In the genomic region with DNA sequence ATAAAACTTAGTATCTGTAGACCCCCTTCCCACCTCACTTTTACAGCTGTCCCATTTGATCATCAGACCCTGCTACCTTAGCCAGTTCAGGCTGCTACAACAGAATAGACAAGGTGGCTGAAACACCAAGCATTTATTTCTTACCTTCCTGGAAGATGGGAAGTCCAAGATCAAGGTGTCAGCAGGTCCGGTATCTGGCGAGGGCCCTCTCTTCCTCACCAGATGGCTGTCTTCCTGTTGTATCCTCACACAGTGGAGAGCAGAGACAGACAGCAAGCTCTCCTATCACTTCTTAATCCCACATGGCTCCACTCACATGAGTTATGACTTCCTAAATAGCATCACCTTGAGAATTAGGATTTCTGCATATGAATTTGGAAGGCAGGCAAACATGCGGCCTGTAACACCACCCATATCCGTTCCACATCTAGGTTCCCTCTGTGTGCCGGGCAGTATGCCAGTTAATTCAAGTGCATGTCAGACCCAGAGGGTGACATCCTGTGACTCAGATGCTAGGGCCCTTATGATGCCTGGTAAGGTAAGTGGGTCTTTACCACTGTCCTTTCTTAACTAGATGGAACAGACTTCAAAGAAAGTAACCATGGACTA, we compare ENCODE assay signal across 8 cellular contexts. TPM values are rescaled to one million over a fixed set of nuclear protein-coding genes. Genes with fewer than 3 reads are reported as not detected.
DNase-seq lines count a peak whose midpoint lies in the region; ATAC-seq and TF ChIP-seq lines count a peak whose summit lies in the region.

No MANE protein-coding gene starts in this region.

- H3K4me1 Mint-ChIP-seq in activated T-cell treated with anti-CD3 and anti-CD28 coated beads, Interleukin-2, amount 50 U/mL, for 72 hours (ENCODE audit: low read depth) = peaks cover 15% of the 10 kb centered on the region

- H2AFZ ChIP-seq in trophoblast cell (ENCODE audit: insufficient read depth, low read length, poor library complexity) = no peak overlapping the region

- peak; percentile 98 to 99 for ATAC-seq in activated T-cell treated with anti-CD3 and anti-CD28 coated beads, Interleukin-2, amount 50 U/mL, for 72 hours (replicated peaks in 1 of 2)
- no peak for ATAC-seq in GM18502 (IDR thresholded peaks at IDR 0.05; ENCODE audit: poor library complexity, unreplicated experiment)

- H2AK5ac ChIP-seq in trophoblast cell (ENCODE audit: low read length) = no peak overlapping the region

- no peaks in the 10 kb centered on the region for H3K36me3 Mint-ChIP-seq in activated T-cell treated with anti-CD3 and anti-CD28 coated beads, Interleukin-2, amount 50 U/mL, for 72 hours (ENCODE audit: insufficient read depth in 2 of 2)

- no peak overlapping the region for H2BK5ac ChIP-seq in trophoblast cell (ENCODE audit: low read depth, low read length, poor library complexity)

- no peak overlapping the region for H3K4me2 ChIP-seq in trophoblast cell (ENCODE audit: low read length)

- no peaks in the 10 kb centered on the region for H3K79me1 ChIP-seq in trophoblast cell (ENCODE audit: low read length)

- no peak overlapping the region for H4K91ac ChIP-seq in trophoblast cell (ENCODE audit: low read depth, low read length)

- 65 to 67% methylated on average over 5 of the region's 5 CpGs for whole genome bisulfite sequencing in thyroid gland, 2 donors
- WGBS in trophoblast cell (ENCODE audit: extremely low coverage, insufficient coverage, insufficient read length) = no CpG with 5 or more reads among the region's 5 CpGs

- TF ChIP-seq POLR2A in thyroid gland (IDR thresholded peaks at IDR 0.05) = no peak

- H3K27ac ChIP-seq in right atrium auricular region = peak overlapping the region; percentile 43 to 56
- peak overlapping the region in 2 of 3 donors; percentile 33 to 65 for H3K27ac ChIP-seq in thyroid gland
- no peak overlapping the region for H3K27ac ChIP-seq in trophoblast cell (ENCODE audit: low read depth, low read length)

- H3K4me3 ChIP-seq in right atrium auricular region (no peak overlapping the region), thyroid gland (replicated peaks in 1 of 3) (no peak overlapping the region), trophoblast cell (ENCODE audit: low read depth, low read length) (no peak overlapping the region)

- H2BK120ac ChIP-seq in trophoblast cell (ENCODE audit: insufficient read depth, low read length, poor library complexity) = no peak overlapping the region

- TF ChIP-seq CTCF in right atrium auricular region (IDR thresholded peaks at IDR 0.05) = no peak
- TF ChIP-seq CTCF in thyroid gland (IDR thresholded peaks at IDR 0.05) = no peak

- H4K8ac ChIP-seq in trophoblast cell (ENCODE audit: low read depth, low read length) = no peak overlapping the region

- H3K27ac Mint-ChIP-seq in activated T-cell treated with anti-CD3 and anti-CD28 coated beads, Interleukin-2, amount 50 U/mL, for 72 hours = no peak overlapping the region

- H3K9me3 Mint-ChIP-seq in activated T-cell treated with anti-CD3 and anti-CD28 coated beads, Interleukin-2, amount 50 U/mL, for 72 hours = no peaks in the 10 kb centered on the region

- intact Hi-C loops in thyroid gland (cut with DNase I) = no loop called here

- H3K23ac ChIP-seq in trophoblast cell (ENCODE audit: low read length) = no peak overlapping the region

- H2BK12ac ChIP-seq in trophoblast cell (ENCODE audit: low read length) = no peak overlapping the region

- H3K4me3 Mint-ChIP-seq in activated T-cell treated with anti-CD3 and anti-CD28 coated beads, Interleukin-2, amount 50 U/mL, for 72 hours = peak overlapping the region in 1 of 2 donors; percentile 24

- H3K79me2 ChIP-seq in trophoblast cell (ENCODE audit: control insufficient read depth, insufficient read depth, low read length, poor library complexity) = no peaks in the 10 kb centered on the region

- no peak overlapping the region for H3K18ac ChIP-seq in trophoblast cell (ENCODE audit: low read length)

- H3K9me3 ChIP-seq in right atrium auricular region = no peaks in the 10 kb centered on the region
- no peaks in the 10 kb centered on the region for H3K9me3 ChIP-seq in thyroid gland
- H3K9me3 ChIP-seq in trophoblast cell (ENCODE audit: insufficient read depth, low read depth, low read length) = peaks cover 2% of the 10 kb centered on the region

- no peak overlapping the region for H3K4ac ChIP-seq in trophoblast cell (ENCODE audit: low read depth, low read length)

- H3K36me3 ChIP-seq in right atrium auricular region (no peaks in the 10 kb centered on the region), thyroid gland (no peaks in the 10 kb centered on the region), trophoblast cell (ENCODE audit: control insufficient read depth in 1 of 2, insufficient read depth in 2 of 2, low read length in 2 of 2) (no peaks in the 10 kb centered on the region)

- H3K14ac ChIP-seq in trophoblast cell (ENCODE audit: low read length) = no peak overlapping the region

- H4K12ac ChIP-seq in trophoblast cell (ENCODE audit: low read depth, low read length) = no peak overlapping the region

- H3K9ac ChIP-seq in trophoblast cell (ENCODE audit: low read length) = no peak overlapping the region

- H3K27me3 ChIP-seq in right atrium auricular region = no peaks in the 10 kb centered on the region
- no peaks in the 10 kb centered on the region for H3K27me3 ChIP-seq in thyroid gland
- H3K27me3 ChIP-seq in trophoblast cell (ENCODE audit: insufficient read depth, low read length) = no peaks in the 10 kb centered on the region

- H3K4me1 ChIP-seq in right atrium auricular region (peaks cover 0 to 36% of the 10 kb centered on the region in 2 donors), thyroid gland (peaks cover 9 to 36% of the 10 kb centered on the region in 2 donors), trophoblast cell (ENCODE audit: control insufficient read depth in 1 of 2, insufficient read depth in 2 of 2, low read length in 2 of 2) (no peaks in the 10 kb centered on the region)

- DNase-seq in DMS53 treated with DMSO at 0.1 percent for 48 hours (lab: John Stamatoyannopoulos, UW; ENCODE audit: unreplicated experiment) (peak; percentile 60), NCI-H2029 treated with DMSO at 0.1 percent for 48 hours (lab: John Stamatoyannopoulos, UW) (peak; percentile 42), right atrium auricular region (ENCODE audit: low spot score) (peak; percentile 78), thyroid gland (peak; percentile 33 to 37), trophoblast cell (no peak), amniotic stem cell (lab: John Stamatoyannopoulos, UW) (no peak)
- peak; percentile 61 to 65 for DNase-seq in activated T-cell treated with anti-CD3 and anti-CD28 coated beads, Interleukin-2, amount 50 U/mL, for 72 hours

- peaks cover 30% of the 10 kb centered on the region for H3K27me3 Mint-ChIP-seq in activated T-cell treated with anti-CD3 and anti-CD28 coated beads, Interleukin-2, amount 50 U/mL, for 72 hours (ENCODE audit: low read depth)

RNA-seq across cellular contexts. Expression of a gene that starts 2.1 kb away (rescaled TPM):
- total RNA-seq in activated T-cell treated with anti-CD3 and anti-CD28 coated beads, Interleukin-2, amount 50 U/mL, for 72 hours = not detected
- total RNA-seq in right atrium auricular region = 1 to 10 TPM in 1 of 2 donors, under 1 TPM in 1; 0.52 to 4.3 TPM
- total RNA-seq in thyroid gland = 1 to 10 TPM in 1 of 4 donors, not detected in 3; 1.7 TPM
- polyA plus RNA-seq in trophoblast cell (2013) = not detected in 2 replicates

RNA-seq across cellular contexts. Expression of a gene that starts 27.1 kb away (rescaled TPM):
- total RNA-seq in activated T-cell treated with anti-CD3 and anti-CD28 coated beads, Interleukin-2, amount 50 U/mL, for 72 hours = not detected
- total RNA-seq in right atrium auricular region (1 to 10 TPM; 1.5 to 1.6 TPM), thyroid gland (1 to 10 TPM in 2 of 4 donors, under 1 TPM in 1, not detected in 1; 0.59 to 2.0 (median 1.6) TPM)
- not detected in 2 replicates for polyA plus RNA-seq in trophoblast cell (2013)

RNA-seq across cellular contexts. Expression of a gene that starts 31.6 kb away (rescaled TPM):
- total RNA-seq in activated T-cell treated with anti-CD3 and anti-CD28 coated beads, Interleukin-2, amount 50 U/mL, for 72 hours = 10 to 100 TPM in 1 of 2 donors, 1 to 10 TPM in 1; 6.0 to 10.6 TPM
- total RNA-seq in right atrium auricular region (10 to 100 TPM; 17.0 to 25.7 TPM), thyroid gland (10 to 100 TPM; 39.4 to 76.8 (median 57.2) TPM)
- polyA plus RNA-seq in trophoblast cell (2013) = 6.9 TPM in 2 replicates

RNA-seq across cellular contexts. Expression of a gene that starts 46.0 kb away (rescaled TPM):
- 1 to 10 TPM in 1 of 2 donors, under 1 TPM in 1; 1.00 to 1.5 TPM for total RNA-seq in activated T-cell treated with anti-CD3 and anti-CD28 coated beads, Interleukin-2, amount 50 U/mL, for 72 hours
- 1 to 10 TPM in 1 of 2 donors, under 1 TPM in 1; 0.82 to 2.4 TPM for total RNA-seq in right atrium auricular region
- total RNA-seq in thyroid gland = 1 to 10 TPM in 1 of 4 donors, under 1 TPM in 1, not detected in 2; 0.78 to 1.5 TPM
- polyA plus RNA-seq in trophoblast cell (2013) = 0.08 and 0.14 TPM in 2 replicates

Comparison
In these comparisons a context has a peak if more than half of its experiments do, and no peak if none do; other contexts are left out.
1. DNase-seq: peak in DMS53 treated with DMSO at 0.1 percent for 48 hours (single experiment), NCI-H2029 treated with DMSO at 0.1 percent for 48 hours (single experiment), activated T-cell treated with anti-CD3 and anti-CD28 coated beads, Interleukin-2, amount 50 U/mL, for 72 hours (2 of 2), right atrium auricular region (single experiment) and thyroid gland (2 of 2); none in trophoblast cell (0 of 2) and amniotic stem cell (single experiment).